In genomic region chr17:69596141-69596540, GRCh38 we compare ENCODE assay signal across 29 cellular contexts.
"Had no signal": no experiment of that assay in that cellular context is flagged by ENCODE, and none has a peak within 500 bp of the region (broad histone marks: within the 10 kb centered on the region; RNA-seq: fewer than 3 reads in every experiment).

No MANE protein-coding gene starts in this region.

- H3K9me3 ChIP-seq: heart left ventricle, left lung, lower lobe of right lung, right atrium auricular region, suprapubic skin, thoracic aorta, tibial nerve, vagina had no signal

- ATAC-seq: heart left ventricle; left colon; left lung; lower lobe of right lung; natural killer cell; sciatic nerve; stimulated activated naive B cell treated with anti-CD40 and anti-IgM and Interleukin-4, amounts not matched to agents 10 μg/mL and 1 μg/mL and 100 μg/mL, for 72 hours had no signal

- H3K4me1 Mint-ChIP-seq: immature natural killer cell; mesothelial cell of epicardium; naive B cell; natural killer cell; nephron progenitor cell; stimulated activated naive B cell treated with anti-CD40 and anti-IgM and Interleukin-4, amounts not matched to agents 10 μg/mL and 1 μg/mL and 100 μg/mL, for 72 hours had no signal

- H3K4me3 Mint-ChIP-seq: immature natural killer cell; mesothelial cell of epicardium; naive B cell; natural killer cell; nephron progenitor cell; stimulated activated naive B cell treated with anti-CD40 and anti-IgM and Interleukin-4, amounts not matched to agents 10 μg/mL and 1 μg/mL and 100 μg/mL, for 72 hours; stimulated activated naive CD8-positive, alpha-beta T cell treated with anti-CD3 and anti-CD28 coated beads, Interleukin-15, Interleukin-2, amounts not matched to agents 100 ng/mL and 50 ng/mL, for 24 hours; type B pancreatic cell had no signal

- H3K27me3 Mint-ChIP-seq: naive B cell; progenitor cell of endocrine pancreas; stimulated activated naive B cell treated with anti-CD40 and anti-IgM and Interleukin-4, amounts not matched to agents 10 μg/mL and 1 μg/mL and 100 μg/mL, for 72 hours; stimulated activated naive CD8-positive, alpha-beta T cell treated with anti-CD3 and anti-CD28 coated beads, Interleukin-15, Interleukin-2, amounts not matched to agents 100 ng/mL and 50 ng/mL, for 24 hours had no signal

- H3K36me3 Mint-ChIP-seq: immature natural killer cell; mesothelial cell of epicardium; naive B cell; natural killer cell; stimulated activated naive B cell treated with anti-CD40 and anti-IgM and Interleukin-4, amounts not matched to agents 10 μg/mL and 1 μg/mL and 100 μg/mL, for 72 hours; type B pancreatic cell had no signal

- DNase-seq: heart left ventricle; hypothalamus; immature natural killer cell; kidney; left colon; lower lobe of right lung; mammary epithelial cell; mesendoderm; naive B cell; natural killer cell; nephron progenitor cell; nucleus accumbens; stimulated activated CD4-positive, alpha-beta T cell treated with anti-CD3 and anti-CD28 coated beads, Interleukin-12 subunit alpha, Interleukin-12 subunit beta, amount 100 ng/mL, for 4 hours; stimulated activated CD4-positive, alpha-beta T cell treated with anti-CD3 and anti-CD28 coated beads, Interleukin-15, amount 100 ng/mL, for 24 hours; stimulated activated CD4-positive, alpha-beta T cell treated with anti-CD3 and anti-CD28 coated beads, Interleukin-2, amount 100 ng/mL, for 24 hours; stimulated activated CD4-positive, alpha-beta T cell treated with anti-CD3 and anti-CD28 coated beads, Interleukin-4, amount 100 ng/mL, for 1 hour; stimulated activated naive B cell treated with anti-CD40 and anti-IgM and Interleukin-4, amounts not matched to agents 10 μg/mL and 1 μg/mL and 100 μg/mL, for 72 hours had no signal

- H3K36me3 ChIP-seq: heart left ventricle, left lung, lower lobe of right lung, right atrium auricular region, suprapubic skin, thoracic aorta, tibial nerve, vagina had no signal

- H3K4me1 ChIP-seq: left lung, lower lobe of right lung, right atrium auricular region, suprapubic skin, tibial nerve, vagina had no signal

- H3K4me3 ChIP-seq: heart left ventricle, left lung, lower lobe of right lung, right atrium auricular region, skin epidermis, suprapubic skin, thoracic aorta, tibial nerve, vagina had no signal

- H3K27ac Mint-ChIP-seq: immature natural killer cell; mesothelial cell of epicardium; naive B cell; natural killer cell; nephron progenitor cell; progenitor cell of endocrine pancreas; stimulated activated naive B cell treated with anti-CD40 and anti-IgM and Interleukin-4, amounts not matched to agents 10 μg/mL and 1 μg/mL and 100 μg/mL, for 72 hours; stimulated activated naive CD8-positive, alpha-beta T cell treated with anti-CD3 and anti-CD28 coated beads, Interleukin-15, Interleukin-2, amounts not matched to agents 100 ng/mL and 50 ng/mL, for 24 hours; type B pancreatic cell had no signal

- H3K27ac ChIP-seq: heart left ventricle, left lung, lower lobe of right lung, right atrium auricular region, skin epidermis, suprapubic skin, thoracic aorta, tibial nerve, vagina had no signal

- H3K9me3 Mint-ChIP-seq: mesothelial cell of epicardium; naive B cell; natural killer cell; stimulated activated naive B cell treated with anti-CD40 and anti-IgM and Interleukin-4, amounts not matched to agents 10 μg/mL and 1 μg/mL and 100 μg/mL, for 72 hours; stimulated activated naive CD8-positive, alpha-beta T cell treated with anti-CD3 and anti-CD28 coated beads, Interleukin-15, Interleukin-2, amounts not matched to agents 100 ng/mL and 50 ng/mL, for 24 hours; type B pancreatic cell had no signal

- H3K27me3 ChIP-seq: heart left ventricle, left lung, right atrium auricular region, suprapubic skin, tibial nerve, vagina had no signal
